In genomic region chr7:13279854-13280435, GRCh38 we compare ENCODE assay signal across 8 cellular contexts.
DNase-seq lines count a peak whose midpoint lies in the region; ATAC-seq and TF ChIP-seq lines count a peak whose summit lies in the region.

No MANE protein-coding gene starts in this region.

- no TSS peak for BruUV-seq in Panc1 (replicated peaks; lab: Mats Ljungman, UMichigan)

- DNase-seq in ACHN (peak; percentile 70), HT-29 (ENCODE audit: low spot score) (peak; percentile 53), Panc1 (ENCODE audit: low read depth, low spot score) (no peak), esophagus muscularis mucosa (ENCODE audit: extremely low spot score) (no peak), superior temporal gyrus (ENCODE audit: extremely low spot score) (peak; percentile 79), ecto neural progenitor cell (ENCODE audit: low spot score) (no peak)
- no peak for DNase-seq in stimulated activated naive CD8-positive, alpha-beta T cell treated with anti-CD3 and anti-CD28 coated beads, Interleukin-15, Interleukin-2, amounts not matched to agents 100 U/mL and 50 U/mL, for 24 hours

- H3K27ac ChIP-seq in Panc1 (ENCODE audit: low read length) (no peak overlapping the region), esophagus muscularis mucosa (replicated peaks in 1 of 4) (no peak overlapping the region)

- no peaks in the 10 kb centered on the region for H3K36me3 ChIP-seq in Panc1 (ENCODE audit: control insufficient read depth, insufficient read depth, low read length)
- no peaks in the 10 kb centered on the region for H3K36me3 ChIP-seq in esophagus muscularis mucosa

- ATAC-seq in Panc1 (no peak), HG03378 (IDR thresholded peaks at IDR 0.05; ENCODE audit: unreplicated experiment) (no peak)
- no peak for ATAC-seq in stimulated activated naive CD8-positive, alpha-beta T cell treated with anti-CD3 and anti-CD28 coated beads, Interleukin-15, Interleukin-2, amounts not matched to agents 100 U/mL and 50 U/mL, for 24 hours

- no peaks in the 10 kb centered on the region for H3K27me3 ChIP-seq in Panc1 (ENCODE audit: control insufficient read depth, insufficient read depth, low read length)
- H3K27me3 ChIP-seq in esophagus muscularis mucosa: no peaks in the 10 kb centered on the region

- TF ChIP-seq POLR2A in esophagus muscularis mucosa (IDR thresholded peaks at IDR 0.05; ENCODE audit: low read depth): no peak

- in situ Hi-C loops in ACHN (cut with HindIII; ENCODE audit: low pct_ligation_motif_present, low pct_unique_long_range_greater_than_20kb, low sequenced_read_pairs): no loop called here
- in situ Hi-C loops in Panc1 (cut with HindIII; ENCODE audit: low pct_unique_long_range_greater_than_20kb, low sequenced_read_pairs): no loop called here

- H3K4me3 ChIP-seq in Panc1 (ENCODE audit: low read depth in 2 of 2, low read length in 2 of 2) (no peak overlapping the region), esophagus muscularis mucosa (no peak overlapping the region)

- WGBS in esophagus muscularis mucosa: 33% methylated on average over 3 of the region's 3 CpGs

- TF ChIP-seq EP300 in esophagus muscularis mucosa (IDR thresholded peaks at IDR 0.05): no peak

- POLR2A ChIA-PET in Panc1 (lab: Charles Lee): no interaction called here

- H3K4me1 ChIP-seq in Panc1 (ENCODE audit: control insufficient read depth, insufficient read depth, low read length) (no peaks in the 10 kb centered on the region), esophagus muscularis mucosa (no peaks in the 10 kb centered on the region)

- peak; percentile 9; the same call in 1 of the 2 replicates for TF ChIP-seq CTCF in Panc1 (IDR thresholded peaks at IDR 0.05)
- TF ChIP-seq CTCF in esophagus muscularis mucosa (IDR thresholded peaks at IDR 0.05): peak; percentile 33 to 51 (median 51)

- intact Hi-C loops in Panc1 (cut with micrococcal nuclease; ENCODE audit: unreplicated experiment): loop anchor here (2.0 to 10.0 kb wide), 5 partner anchors 245 to 1411 kb away; partner anchors contain the start of gene ETV1
- intact Hi-C loops in esophagus muscularis mucosa (cut with DNase I): loop anchor here (5.0 kb wide), 3 partner anchors 462 to 1412 kb away; no protein-coding TSS in a partner anchor

- CTCF ChIA-PET in Panc1 (lab: Charles Lee): interaction anchor here (0.6 to 1.9 kb wide), 4 partner anchors 463 to 1411 kb away, joined by 3 to 6 read pairs (median 4); no protein-coding TSS in a partner anchor

- H3K9me3 ChIP-seq in Panc1 (ENCODE audit: control insufficient read depth, insufficient read depth, low read depth, low read length) (no peaks in the 10 kb centered on the region), esophagus muscularis mucosa (no peaks in the 10 kb centered on the region)

Comparison
In these comparisons a context has a peak if more than half of its experiments do, and no peak if none do; other contexts are left out.
1. DNase-seq: peak in ACHN (single experiment), HT-29 (single experiment) and superior temporal gyrus (single experiment); none in Panc1 (single experiment), esophagus muscularis mucosa (single experiment), stimulated activated naive CD8-positive, alpha-beta T cell treated with anti-CD3 and anti-CD28 coated beads, Interleukin-15, Interleukin-2, amounts not matched to agents 100 U/mL and 50 U/mL, for 24 hours (single experiment) and ecto neural progenitor cell (single experiment).